In the genomic region with DNA sequence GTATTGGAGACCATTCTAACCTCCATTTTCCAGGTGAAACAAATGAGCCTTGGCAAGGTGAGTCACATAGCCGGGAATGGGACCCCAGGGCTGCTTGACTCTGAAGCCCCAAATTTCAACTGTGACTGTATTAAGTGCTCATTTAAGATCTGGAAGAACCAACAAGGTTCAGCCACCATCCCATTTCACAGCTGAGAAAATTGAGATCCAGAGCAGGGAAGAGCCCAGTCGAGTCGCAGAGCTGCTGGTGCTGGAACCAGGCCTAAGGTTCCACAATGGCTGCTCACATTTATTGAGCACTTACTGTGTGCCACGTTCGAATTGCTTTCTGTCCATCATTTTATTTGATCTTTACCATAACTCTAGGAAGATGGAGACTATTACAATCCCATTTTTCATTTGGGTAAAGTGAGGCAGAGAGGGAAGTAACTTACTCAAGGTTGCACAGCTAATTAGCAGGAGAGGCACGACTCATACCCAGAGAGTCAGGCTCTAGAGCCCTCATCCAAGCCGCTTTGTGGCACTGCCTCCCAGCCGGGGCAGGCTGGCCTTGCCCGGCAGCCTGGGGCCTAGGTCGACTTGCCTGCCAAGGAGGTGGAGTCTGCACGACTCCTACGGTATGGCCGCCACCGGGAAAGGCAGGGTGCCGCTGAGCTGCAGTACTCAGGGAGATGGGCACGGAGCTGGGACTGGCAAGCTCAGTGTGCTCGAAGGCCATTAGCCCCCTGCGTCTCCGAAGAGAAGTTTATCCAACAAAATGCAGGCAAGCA, we compare ENCODE assay signal across 31 cellular contexts.
"Had no signal": no experiment of that assay in that cellular context is flagged by ENCODE, and none has a peak within 500 bp of the region (broad histone marks: within the 10 kb centered on the region; RNA-seq: fewer than 3 reads in every experiment).

No MANE protein-coding gene starts in this region.

- H3K4me1 ChIP-seq: colonic mucosa had no signal

- H3K27ac ChIP-seq: adrenal gland, body of pancreas, cardiac muscle cell, colonic mucosa, epithelial cell of prostate, esophagus squamous epithelium, gastroesophageal sphincter, heart right ventricle had no signal

- H3K9me3 ChIP-seq: adrenal gland, body of pancreas, colonic mucosa, esophagus squamous epithelium, gastroesophageal sphincter, heart right ventricle had no signal

- FAIRE-seq: endometrium, endothelial cell of umbilical vein had no signal

- H3K4me3 ChIP-seq: adrenal gland, body of pancreas, cardiac muscle cell, colonic mucosa, esophagus squamous epithelium, gastroesophageal sphincter, heart right ventricle had no signal

- DNase-seq: activated CD4-positive, alpha-beta memory T cell treated with anti-CD3 and anti-CD28 coated beads for 36 hours; activated CD4-positive, alpha-beta T cell treated with anti-CD3 and anti-CD28 coated beads for 36 hours; activated CD4-positive, alpha-beta T cell treated with anti-CD3 and anti-CD28 coated beads, Interleukin-2, amount 10 ng/mL, durations not matched to agents 24 days and 14 days; activated CD4-positive, CD25-positive, alpha-beta regulatory T cell; activated CD4-positive, CD25-positive, alpha-beta regulatory T cell treated with anti-CD3 and anti-CD28 coated beads, Interleukin-2, amount 50 U/mL, for 72 hours; activated CD8-positive, alpha-beta memory T cell treated with anti-CD3 and anti-CD28 coated beads, Interleukin-2, amount 10 ng/mL, durations not matched to agents 7 days and 5 days; activated CD8-positive, alpha-beta memory T cell treated with anti-CD3 and anti-CD28 coated beads, Interleukin-2, amount 50 U/mL, for 4 hours; activated CD8-positive, alpha-beta T cell treated with anti-CD3 and anti-CD28 coated beads, Interleukin-2, amount 10 ng/mL, durations not matched to agents 7 days and 5 days; activated effector memory CD4-positive, alpha-beta T cell treated with anti-CD3 and anti-CD28 coated beads, Interleukin-2, amount 50 U/mL, for 16 hours; activated naive CD4-positive, alpha-beta T cell treated with anti-CD3 and anti-CD28 coated beads for 36 hours; activated naive CD8-positive, alpha-beta T cell treated with anti-CD3 and anti-CD28 coated beads for 36 hours; activated naive CD8-positive, alpha-beta T cell treated with anti-CD3 and anti-CD28 coated beads, Interleukin-2, amount 50 U/mL, for 24 hours; activated T-cell treated with anti-CD3 and anti-CD28 coated beads, Interleukin-2, amount 50 U/mL, for 1 hour; activated T-cell treated with anti-CD3 and anti-CD28 coated beads, Interleukin-2, amount 50 U/mL, for 48 hours; amygdala; aorta; body of pancreas; central memory CD4-positive, alpha-beta T cell; cerebellar nuclear complex; colonic mucosa; effector CD8-positive, alpha-beta T cell; esophagus squamous epithelium; foreskin melanocyte; heart right ventricle; T-helper 2 cell had no signal

- H3K27me3 ChIP-seq: adrenal gland had no signal

- ATAC-seq: activated CD4-positive, alpha-beta T cell treated with anti-CD3 and anti-CD28 coated beads for 36 hours; activated CD8-positive, alpha-beta memory T cell treated with anti-CD3 and anti-CD28 coated beads, Interleukin-2, amount 10 ng/mL, durations not matched to agents 7 days and 5 days; activated CD8-positive, alpha-beta T cell treated with anti-CD3 and anti-CD28 coated beads, Interleukin-2, amount 10 ng/mL, durations not matched to agents 7 days and 5 days; activated naive CD8-positive, alpha-beta T cell treated with anti-CD3 and anti-CD28 coated beads, Interleukin-2, amount 50 U/mL, for 24 hours; body of pancreas; gastroesophageal sphincter; heart right ventricle had no signal

- H3K36me3 ChIP-seq: adrenal gland, cardiac muscle cell, colonic mucosa, esophagus squamous epithelium, gastroesophageal sphincter, heart right ventricle had no signal
